14 cellular contexts compared by ENCODE assay signal in genomic region chr21:46054447-46054846, GRCh38. TPM values are rescaled to one million over a fixed set of nuclear protein-coding genes. Genes with fewer than 3 reads are reported as not detected.
DNase-seq lines count a peak whose midpoint lies in the region; ATAC-seq and TF ChIP-seq lines count a peak whose summit lies in the region.
"Had no signal": no experiment of that assay in that cellular context is flagged by ENCODE, and none has a peak within 500 bp of the region (broad histone marks: within the 10 kb centered on the region; RNA-seq: fewer than 3 reads in every experiment).

No MANE protein-coding gene starts in this region.

- peaks cover 2% of the 10 kb centered on the region for H3K27me3 Mint-ChIP-seq in endodermal cell (ENCODE audit: insufficient read depth)

- intact Hi-C loops in stomach (cut with DNase I; ENCODE audit: low total_unique reads): loop anchor here (10.0 kb wide), 1 partner anchor 60 kb away; no protein-coding TSS in a partner anchor

- WGBS in endodermal cell (ENCODE audit: insufficient coverage in 1 of 2, insufficient read length in 1 of 2), 2 experiments: 78 to 88% methylated on average over 6 to 9 of the region's 11 CpGs
- 49 to 61% (median 55%) methylated on average over 11 of the region's 11 CpGs for WGBS in stomach, 5 donors

- H3K4me1 ChIP-seq in HEK293 (ENCODE audit: control insufficient read depth, insufficient read depth, low read length): no peaks in the 10 kb centered on the region
- H3K4me1 ChIP-seq in endodermal cell (ENCODE audit: control insufficient read depth, insufficient read depth, low read length): peaks cover 4% of the 10 kb centered on the region
- peaks cover 17 to 51% (median 32%) of the 10 kb centered on the region in 4 donors for H3K4me1 ChIP-seq in stomach
- H3K4me1 ChIP-seq: Caco-2 had no signal

- no peak overlapping the region for H3K4me3 Mint-ChIP-seq in endodermal cell
- H3K4me3 Mint-ChIP-seq: activated B cell treated with CpG ODN at 0.5 μM for 24 hours had no signal

- no peak for TF ChIP-seq CTCF in HEK293 (tag by site-specific recombination; IDR thresholded peaks at IDR 0.05)
- no peak for TF ChIP-seq CTCF in endodermal cell (conservative IDR thresholded peaks at IDR 0.05)
- no peak for TF ChIP-seq CTCF in stomach (IDR thresholded peaks at IDR 0.05)

- TF ChIP-seq EP300 in stomach (IDR thresholded peaks at IDR 0.05): no peak

- H3K9ac ChIP-seq in endodermal cell (ENCODE audit: extremely low read depth, low read length, poor library complexity, severe bottlenecking): no peak overlapping the region

- H3K9me3 ChIP-seq in HEK293 (ENCODE audit: control insufficient read depth, insufficient read depth, low read depth, low read length): no peaks in the 10 kb centered on the region
- no peaks in the 10 kb centered on the region for H3K9me3 ChIP-seq in endodermal cell (ENCODE audit: control insufficient read depth, low read length)
- H3K9me3 ChIP-seq in stomach: no peaks in the 10 kb centered on the region
- H3K9me3 ChIP-seq: Caco-2 had no signal

- CTCF ChIA-PET in HEK293 (lab: Yijun Ruan, JAX): no interaction called here

- no peak for TF ChIP-seq POLR2A in stomach (IDR thresholded peaks at IDR 0.05)

- DNase-seq in endodermal cell: no peak
- DNase-seq in left kidney (ENCODE audit: low read depth, low spot score): peak; percentile 33
- DNase-seq in stomach: no peak
- DNase-seq in HUDEP-2 (lab: John Stamatoyannopoulos, UW; ENCODE audit: unreplicated experiment in 76 of 76): no peak
- DNase-seq in dermis blood vessel endothelial cell: no peak
- no peak for DNase-seq in activated naive CD4-positive, alpha-beta T cell treated with Interleukin-2 at 50 U/mL for 16 hours
- DNase-seq: activated B cell treated with CpG ODN at 0.5 μM for 24 hours; Caco-2; effector memory CD4-positive, alpha-beta T cell; NCI-H1930; RPMI8226 had no signal

- H3K4me1 Mint-ChIP-seq in endodermal cell: peaks cover 3% of the 10 kb centered on the region

- no peak for ATAC-seq in HG03442 (IDR thresholded peaks at IDR 0.05; ENCODE audit: unreplicated experiment)

- H3K27ac Mint-ChIP-seq in endodermal cell: no peak overlapping the region
- H3K27ac Mint-ChIP-seq: activated B cell treated with CpG ODN at 0.5 μM for 24 hours had no signal

- H3K4me3 ChIP-seq in HEK293 (ENCODE audit: low read depth, low read length): no peak overlapping the region
- no peak overlapping the region for H3K4me3 ChIP-seq in endodermal cell (ENCODE audit: low read length)
- H3K4me3 ChIP-seq in stomach: no peak overlapping the region

- no peaks in the 10 kb centered on the region for H3K36me3 ChIP-seq in HEK293 (ENCODE audit: control insufficient read depth in 2 of 2, insufficient read depth in 1 of 2, low read length in 2 of 2)
- no peaks in the 10 kb centered on the region for H3K36me3 ChIP-seq in endodermal cell (ENCODE audit: control insufficient read depth, insufficient read depth, low read length)
- no peaks in the 10 kb centered on the region for H3K36me3 ChIP-seq in stomach

- POLR2A ChIA-PET in HEK293 (lab: Yijun Ruan, JAX): no interaction called here

- no peaks in the 10 kb centered on the region for H3K27me3 ChIP-seq in endodermal cell (ENCODE audit: control insufficient read depth, insufficient read depth, low read length, poor library complexity, severe bottlenecking)
- H3K27me3 ChIP-seq in stomach: peaks cover 0 to 42% (median 3%) of the 10 kb centered on the region in 3 donors

- H3K9me3 Mint-ChIP-seq in endodermal cell: peaks cover 16% of the 10 kb centered on the region
- H3K9me3 Mint-ChIP-seq: activated B cell treated with CpG ODN at 0.5 μM for 24 hours had no signal

- H3K27ac ChIP-seq in HEK293 (ENCODE audit: extremely low read depth, low read depth, low read length) (no peak overlapping the region), endodermal cell (ENCODE audit: low read depth, low read length) (peak overlapping the region; percentile 24), stomach (peak overlapping the region in 4 of 5 donors; percentile 87 to 95 (median 88))

- H3K36me3 Mint-ChIP-seq in endodermal cell (ENCODE audit: low read depth): no peaks in the 10 kb centered on the region

TF ChIP-seq in HEK293, 187 proteins besides CTCF, POLR2A, EP300 and RAD21 (continues in another document):
- TF ChIP-seq ZNF791 (tag by site-specific recombination; IDR thresholded peaks at IDR 0.05) (no peak), ZNF362 (tag by site-specific recombination; IDR thresholded peaks at IDR 0.05) (no peak), ZFP41 (tag by site-specific recombination; IDR thresholded peaks at IDR 0.05; ENCODE audit: borderline replicate concordance) (no peak), PRDM4 (tag by site-specific recombination; IDR thresholded peaks at IDR 0.05) (no peak), ZBTB48 (tag by site-specific recombination; IDR thresholded peaks at IDR 0.05) (no peak), KLF7 (tag by site-specific recombination; IDR thresholded peaks at IDR 0.05; ENCODE audit: borderline replicate concordance) (no peak), ZNF354C (tag by site-specific recombination; IDR thresholded peaks at IDR 0.05; ENCODE audit: borderline replicate concordance, low read depth) (no peak), IKZF3 (tag by site-specific recombination; IDR thresholded peaks at IDR 0.05) (no peak), KLF17 (tag by site-specific recombination; IDR thresholded peaks at IDR 0.05) (peak; percentile 56; the same call in 1 of the 2 replicates), ZNF549 (tag by site-specific recombination; IDR thresholded peaks at IDR 0.05) (no peak), ZNF155 (tag by site-specific recombination; IDR thresholded peaks at IDR 0.05) (no peak), HIC1 (tag by site-specific recombination; IDR thresholded peaks at IDR 0.05) (no peak), BCL11B (tag by site-specific recombination; IDR thresholded peaks at IDR 0.05; ENCODE audit: low read depth) (0 out of 2 replicates have a peak, but pooled peaks have one; percentile 20)

RNA-seq across cellular contexts. Expression of gene COL6A2, which starts 43.5 kb away (rescaled TPM):
- 100 to 1,000 TPM; 259 to 377 TPM for total RNA-seq in endodermal cell
- 117 TPM for polyA plus RNA-seq in endodermal cell (2013, experiment 1 of 2)
- polyA plus RNA-seq in endodermal cell (2013, experiment 2 of 2): 114 TPM
- total RNA-seq in stomach: 1,000 to 10,000 TPM in 1 of 5 donors, 100 to 1,000 TPM in 4; 351 to 3,737 (median 491) TPM
- polyA plus RNA-seq in stomach: 100 to 1,000 TPM in 2 of 3 donors, 10 to 100 TPM in 1; 79.3 to 246 (median 113) TPM
- 17.5 and 24.0 TPM in 2 replicates for total RNA-seq in dermis blood vessel endothelial cell
- total RNA-seq: HT-29 had no signal

Comparison
In these comparisons a context has a peak if more than half of its experiments do, and no peak if none do; other contexts are left out.
1. RNA of gene COL6A2, which starts 43.5 kb away (total RNA-seq): 351 to 3,737 TPM in stomach and 259 to 377 TPM in endodermal cell; 17.5 to 24.0 TPM in dermis blood vessel endothelial cell; every median in the first group is over 10 times any median in the second.